In genomic region chr1:80018348-80018747, GRCh38 we compare ENCODE assay signal across 23 cellular contexts.
DNase-seq lines count a peak whose midpoint lies in the region; ATAC-seq, FAIRE-seq and TF ChIP-seq lines count a peak whose summit lies in the region.
"Had no signal": no experiment of that assay in that cellular context is flagged by ENCODE, and none has a peak within 500 bp of the region (broad histone marks: within the 10 kb centered on the region; RNA-seq: fewer than 3 reads in every experiment).

No MANE protein-coding gene starts in this region.

- no peak overlapping the region for H2BK120ac ChIP-seq in neuronal stem cell (ENCODE audit: low read depth, low read length)

- in situ Hi-C loops in HepG2 (cut with HindIII; ENCODE audit: extremely low pct_ligation_motif_present, low pct_unique_long_range_greater_than_20kb) (no loop called here), KBM-7 (cut with MboI; ENCODE audit: low pct_unique_long_range_greater_than_20kb, low sequenced_read_pairs) (no loop called here)

- intact Hi-C loops in HepG2 (cut with micrococcal nuclease; ENCODE audit: unreplicated experiment), result no loop called here
- intact Hi-C loops in right lobe of liver (cut with DNase I), result no loop called here

- no peak for FAIRE-seq in HepG2 (lab: Jason Lieb, UNC)
- no peak for FAIRE-seq in urothelium cell line (lab: Jason Lieb, UNC)
- FAIRE-seq: A549, GM12891, GM18507, GM19239, H1 had no signal

- 0% methylated on average over 3 of the region's 3 CpGs for WGBS in HepG2 (ENCODE audit: low lambda C conversion rate)
- WGBS in right lobe of liver (ENCODE audit: insufficient coverage, low coverage, low lambda C conversion rate, missing lambda C conversion rate), result 75% methylated on average over 3 of the region's 3 CpGs
- no CpG with 5 or more reads among the region's 3 CpGs for WGBS in neuronal stem cell (ENCODE audit: extremely low coverage in 2 of 2, insufficient read length in 2 of 2, insufficient replicate concordance in 1 of 2), 2 donors

- no peak overlapping the region for H3K14ac ChIP-seq in neuronal stem cell (ENCODE audit: low read length)

- H4K8ac ChIP-seq in neuronal stem cell (ENCODE audit: low read depth, low read length), result no peak overlapping the region

- H3K23ac ChIP-seq in neuronal stem cell (ENCODE audit: low read depth, low read length, poor library complexity), result no peak overlapping the region

- H3K9me2 ChIP-seq in SU-DHL-6 (replicated peaks; ENCODE audit: insufficient read depth, low read length), result no peaks in the 10 kb centered on the region

- no peak overlapping the region for H3K4ac ChIP-seq in neuronal stem cell (ENCODE audit: low read length)

- H4K20me1 ChIP-seq in HepG2 (ENCODE audit: insufficient read depth, low read length) (no peaks in the 10 kb centered on the region), SU-DHL-6 (ENCODE audit: low read depth, low read length) (no peaks in the 10 kb centered on the region)

- no peaks in the 10 kb centered on the region for H3F3A ChIP-seq in SU-DHL-6 (ENCODE audit: insufficient read depth)

- no peak overlapping the region for H2BK12ac ChIP-seq in neuronal stem cell (ENCODE audit: low read length)

- TF ChIP-seq EP300 in HepG2 (IDR thresholded peaks at IDR 0.05; ENCODE audit: low read depth in 2 of 2, low read length in 2 of 2) (no peak), HepG2 (CRISPR knock-in tag; IDR thresholded peaks at IDR 0.05; ENCODE audit: borderline replicate concordance) (no peak)

- H2BK15ac ChIP-seq in neuronal stem cell (ENCODE audit: low read length), result no peak overlapping the region

- no peaks in the 10 kb centered on the region for H3K79me1 ChIP-seq in neuronal stem cell (ENCODE audit: low read depth, low read length)

- H3K9ac ChIP-seq in HepG2 (ENCODE audit: insufficient read depth, low read depth, low read length), result no peak overlapping the region
- no peak overlapping the region for H3K9ac ChIP-seq in SU-DHL-6 (ENCODE audit: low read length)
- H3K9ac ChIP-seq in neuronal stem cell (ENCODE audit: low read depth, low read length, poor library complexity), result no peak overlapping the region
- H3K9ac ChIP-seq: GM23248 had no signal

- H3K4me2 ChIP-seq in HepG2 (ENCODE audit: low read depth, low read length) (no peak overlapping the region), SU-DHL-6 (ENCODE audit: low read depth, low read length, poor library complexity, severe bottlenecking) (no peak overlapping the region), neuronal stem cell (ENCODE audit: insufficient read depth, low read length, poor library complexity, severe bottlenecking) (no peak overlapping the region)
- H3K4me2 ChIP-seq: A549 had no signal

- DNase-seq in HepG2 (ENCODE audit: low spot score), result no peak
- DNase-seq in right lobe of liver, result no peak
- no peak for DNase-seq in neuronal stem cell (ENCODE audit: low spot score)
- DNase-seq in KBM-7, result no peak
- no peak for DNase-seq in urothelium cell line (ENCODE audit: low spot score)
- no peak for DNase-seq in stimulated activated naive CD4-positive, alpha-beta T cell (lab: John Stamatoyannopoulos, UW)
- DNase-seq: 8988T; C1 segment of cervical spinal cord; Calu3; CD4-positive, alpha-beta memory T cell; COR-L47; DMS53; DMS79 treated with DMSO at 0.1 percent for 48 hours; GF-D8; GM23248; H7; HCEC 1CT had no signal

- H3K18ac ChIP-seq in neuronal stem cell (ENCODE audit: low read length), result no peak overlapping the region

- H3K36me3 ChIP-seq in HepG2 (replicated peaks in 1 of 2; ENCODE audit: control insufficient read depth in 1 of 2, insufficient read depth in 2 of 2, low read length in 2 of 2) (no peaks in the 10 kb centered on the region), right lobe of liver (no peaks in the 10 kb centered on the region), SU-DHL-6 (ENCODE audit: low read length) (no peaks in the 10 kb centered on the region), neuronal stem cell (replicated peaks in 1 of 2; ENCODE audit: control insufficient read depth in 2 of 2, insufficient read depth in 2 of 2, low read length in 2 of 2) (no peaks in the 10 kb centered on the region)

- no peak for TF ChIP-seq RAD21 in HepG2 (CRISPR knock-in tag; IDR thresholded peaks at IDR 0.05)

- CTCF ChIA-PET in HepG2 (lab: Yijun Ruan, JAX; ENCODE audit: low intra/inter-chr PET ratio, low total read pairs), result no interaction called here

- H3K27me3 ChIP-seq in HepG2 (ENCODE audit: control insufficient read depth in 1 of 2, insufficient read depth in 2 of 2, low read length in 2 of 2) (no peaks in the 10 kb centered on the region), right lobe of liver (no peaks in the 10 kb centered on the region), SU-DHL-6 (ENCODE audit: low read length) (no peaks in the 10 kb centered on the region), neuronal stem cell (ENCODE audit: control insufficient read depth in 3 of 3, insufficient read depth in 3 of 3, low read depth in 1 of 3, low read length in 3 of 3) (no peaks in the 10 kb centered on the region)

- H2AFZ ChIP-seq in HepG2 (ENCODE audit: low read length) (no peak overlapping the region), SU-DHL-6 (ENCODE audit: low read depth, low read length, severe bottlenecking) (peak overlapping the region; percentile 56), neuronal stem cell (ENCODE audit: low read length) (peak overlapping the region; percentile 49)
- H2AFZ ChIP-seq: GM23248 had no signal

- H2AK5ac ChIP-seq in neuronal stem cell (ENCODE audit: low read depth, low read length), result no peak overlapping the region

- TF ChIP-seq CTCF in HepG2 (CRISPR knock-in tag; IDR thresholded peaks at IDR 0.05), result no peak
- no peak for TF ChIP-seq CTCF in right lobe of liver (IDR thresholded peaks at IDR 0.05)
- no peak for TF ChIP-seq CTCF in SU-DHL-6 (IDR thresholded peaks at IDR 0.05; ENCODE audit: insufficient read depth, low read length, poor library complexity, severe bottlenecking)

- ATAC-seq in HepG2, result no peak
- no peak for ATAC-seq in right lobe of liver
- ATAC-seq: A549 had no signal

- no peak for TF ChIP-seq POLR2A in HepG2 (IDR thresholded peaks at IDR 0.05; ENCODE audit: insufficient read depth in 1 of 2, low read depth in 2 of 2, low read length in 2 of 2)
- TF ChIP-seq POLR2A in right lobe of liver (IDR thresholded peaks at IDR 0.05), result no peak

- no peak overlapping the region for H2BK5ac ChIP-seq in neuronal stem cell (ENCODE audit: low read length)

- H3K79me2 ChIP-seq in HepG2 (ENCODE audit: insufficient read depth, low read length) (no peaks in the 10 kb centered on the region), SU-DHL-6 (ENCODE audit: insufficient read depth, low read length) (no peaks in the 10 kb centered on the region)

- H3K4me1 ChIP-seq in HepG2 (ENCODE audit: insufficient read depth, low read length) (no peaks in the 10 kb centered on the region), right lobe of liver (no peaks in the 10 kb centered on the region), neuronal stem cell (ENCODE audit: control insufficient read depth in 2 of 2, insufficient read depth in 1 of 2, low read depth in 1 of 2, low read length in 2 of 2) (no peaks in the 10 kb centered on the region)
- H3K4me1 ChIP-seq: A549 had no signal

- H3K4me3 ChIP-seq in HepG2 (replicated peaks in 1 of 3; ENCODE audit: insufficient read depth in 1 of 3, low read depth in 2 of 3, low read length in 3 of 3) (no peak overlapping the region), right lobe of liver (no peak overlapping the region), SU-DHL-6 (ENCODE audit: insufficient read depth, low read length, poor library complexity, severe bottlenecking) (no peak overlapping the region), neuronal stem cell (ENCODE audit: low read length in 2 of 2) (no peak overlapping the region)
- H3K4me3 ChIP-seq: A549, GM23248 had no signal

- H3K9me3 ChIP-seq in HepG2 (ENCODE audit: low read length), result peaks cover 42% of the 10 kb centered on the region
- no peaks in the 10 kb centered on the region for H3K9me3 ChIP-seq in right lobe of liver
- H3K9me3 ChIP-seq in SU-DHL-6 (ENCODE audit: insufficient read depth, low read length), result 0 out of 2 replicates have a peak, but pooled peaks cover 3% of the 10 kb centered on the region
- no peaks in the 10 kb centered on the region for H3K9me3 ChIP-seq in neuronal stem cell (replicated peaks in 1 of 2; ENCODE audit: control insufficient read depth in 2 of 2, insufficient read depth in 1 of 2, low read depth in 1 of 2, low read length in 2 of 2)
- H3K9me3 ChIP-seq: A549 had no signal

- H3K27ac ChIP-seq in HepG2 (ENCODE audit: extremely low read length, insufficient read depth, low read length) (no peak overlapping the region), right lobe of liver (no peak overlapping the region), SU-DHL-6 (ENCODE audit: low read depth, low read length) (no peak overlapping the region), neuronal stem cell (replicated peaks; ENCODE audit: low read length) (no peak overlapping the region)
- H3K27ac ChIP-seq: A549, GM23248 had no signal

- no peak overlapping the region for H4K91ac ChIP-seq in neuronal stem cell (ENCODE audit: low read depth, low read length, poor library complexity)

- BruUV-seq in HepG2 (replicated peaks; lab: Mats Ljungman, UMichigan), result no TSS peak

- POLR2A ChIA-PET in HepG2 (lab: Yijun Ruan, JAX), result no interaction called here

TF ChIP-seq in HepG2, 621 proteins besides CTCF, POLR2A, EP300 and RAD21 (continues in another document):
- TF ChIP-seq, protein P1, sequence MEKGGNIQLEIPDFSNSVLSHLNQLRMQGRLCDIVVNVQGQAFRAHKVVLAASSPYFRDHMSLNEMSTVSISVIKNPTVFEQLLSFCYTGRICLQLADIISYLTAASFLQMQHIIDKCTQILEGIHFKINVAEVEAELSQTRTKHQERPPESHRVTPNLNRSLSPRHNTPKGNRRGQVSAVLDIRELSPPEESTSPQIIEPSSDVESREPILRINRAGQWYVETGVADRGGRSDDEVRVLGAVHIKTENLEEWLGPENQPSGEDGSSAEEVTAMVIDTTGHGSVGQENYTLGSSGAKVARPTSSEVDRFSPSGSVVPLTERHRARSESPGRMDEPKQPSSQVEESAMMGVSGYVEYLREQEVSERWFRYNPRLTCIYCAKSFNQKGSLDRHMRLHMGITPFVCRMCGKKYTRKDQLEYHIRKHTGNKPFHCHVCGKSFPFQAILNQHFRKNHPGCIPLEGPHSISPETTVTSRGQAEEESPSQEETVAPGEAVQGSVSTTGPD (CRISPR knock-in tag; IDR thresholded peaks at IDR 0.05), result no peak
- TF ChIP-seq MAFK (conservative IDR thresholded peaks at IDR 0.05 in 1 of 2, IDR thresholded peaks at IDR 0.05 in 1 of 2; ENCODE audit: low read length in 2 of 2) (peak in 1 of 2 experiments; percentile 13; a peak in 1 of 4 replicates), HNF4A (CRISPR knock-in tag; IDR thresholded peaks at IDR 0.05) (no peak), ZNF460 (CRISPR knock-in tag; IDR thresholded peaks at IDR 0.05; ENCODE audit: borderline replicate concordance) (no peak), HNRNPK (IDR thresholded peaks at IDR 0.05; ENCODE audit: low read depth, low read length, poor library complexity, severe bottlenecking) (no peak)
